In genomic region chr19:27795369-27795768, GRCh38 we compare ENCODE assay signal across 13 cellular contexts.
DNase-seq lines count a peak whose midpoint lies in the region; ATAC-seq, FAIRE-seq and TF ChIP-seq lines count a peak whose summit lies in the region.
"Had no signal": no experiment of that assay in that cellular context is flagged by ENCODE, and none has a peak within 500 bp of the region (broad histone marks: within the 10 kb centered on the region; RNA-seq: fewer than 3 reads in every experiment).

No MANE protein-coding gene starts in this region.

- no peak for FAIRE-seq in K562 (lab: Jason Lieb, UNC)

- H3K36me3 Mint-ChIP-seq in T-helper 1 cell treated with Interleukin-12 subunit alpha and Interleukin-12 subunit beta and Interleukin-4 antibody, amounts not matched to agents 30 μg/mL and 1 μg/mL, for 36 hours (ENCODE audit: low read depth) = peaks cover 20% of the 10 kb centered on the region
- H3K36me3 Mint-ChIP-seq in neural progenitor cell = peaks cover 5% of the 10 kb centered on the region

- H3K4me2 ChIP-seq in Karpas-422 (ENCODE audit: low read depth, low read length, poor library complexity, severe bottlenecking) (peak overlapping the region; percentile 91), K562 (ENCODE audit: insufficient read depth, low read length) (peak overlapping the region; percentile 100), neural progenitor cell (no peak overlapping the region)

- DNase-seq in T-helper 1 cell (no peak), Karpas-422 (no peak), K562 (ENCODE audit: extremely low read depth in 1 of 4, low spot score in 3 of 4) (no peak), neural progenitor cell (ENCODE audit: low spot score) (no peak), NCI-H2196 (lab: John Stamatoyannopoulos, UW; ENCODE audit: unreplicated experiment) (no peak), posterior cingulate gyrus (no peak)
- DNase-seq: DMS 273 treated with DMSO at 0.1 percent for 48 hours, NCI-H2171 treated with DMSO at 0.1 percent for 48 hours, WERI-Rb-1 had no signal

- H3K36me3 ChIP-seq in Karpas-422 (ENCODE audit: insufficient read depth, low read length) = peaks cover 48% of the 10 kb centered on the region
- H3K36me3 ChIP-seq in K562 (ENCODE audit: control insufficient read depth, insufficient read depth, low read length) = peaks cover 22% of the 10 kb centered on the region
- H3K36me3 ChIP-seq in neural progenitor cell = no peaks in the 10 kb centered on the region

- peak overlapping the region; percentile 28 for H3K4me3 Mint-ChIP-seq in T-helper 1 cell treated with Interleukin-12 subunit alpha and Interleukin-12 subunit beta and Interleukin-4 antibody, amounts not matched to agents 30 μg/mL and 1 μg/mL, for 36 hours
- H3K4me3 Mint-ChIP-seq in neural progenitor cell = peak overlapping the region; percentile 69

- peaks cover 17% of the 10 kb centered on the region for H3K4me1 ChIP-seq in Karpas-422 (ENCODE audit: low read length)
- peaks cover 8 to 14% of the 10 kb centered on the region in 2 experiments; a peak in 3 of 5 replicates for H3K4me1 ChIP-seq in K562 (replicated peaks in 1 of 2; ENCODE audit: control insufficient read depth in 2 of 2, insufficient read depth in 2 of 2, low read length in 2 of 2)
- no peaks in the 10 kb centered on the region for H3K4me1 ChIP-seq in neural progenitor cell

- no peak for TF ChIP-seq POLR2A in K562 (conservative IDR thresholded peaks at IDR 0.05)

- BruUV-seq in K562 (replicated peaks; lab: Mats Ljungman, UMichigan) = no TSS peak

- H3K9me2 ChIP-seq in Karpas-422 (replicated peaks; ENCODE audit: insufficient read depth, low read length) = no peaks in the 10 kb centered on the region

- in situ Hi-C loops in K562 (cut with MboI) = no loop called here

- no peak for TF ChIP-seq CTCF in K562 (IDR thresholded peaks at IDR 0.05 in 2 of 3, conservative IDR thresholded peaks at IDR 0.05 in 1 of 3; ENCODE audit: insufficient read depth in 2 of 3, low read depth in 1 of 3, low read length in 3 of 3)
- TF ChIP-seq CTCF in neural progenitor cell (IDR thresholded peaks at IDR 0.05) = no peak

- no peak for ATAC-seq in K562
- ATAC-seq in HG03135 (IDR thresholded peaks at IDR 0.05; ENCODE audit: unreplicated experiment) = no peak

- H3K79me2 ChIP-seq in Karpas-422 (ENCODE audit: low read length) = peaks cover 78% of the 10 kb centered on the region
- peaks cover 79% of the 10 kb centered on the region for H3K79me2 ChIP-seq in K562 (ENCODE audit: control insufficient read depth, insufficient read depth, low read length)
- H3K79me2 ChIP-seq in neural progenitor cell (ENCODE audit: low read depth) = peaks cover 56% of the 10 kb centered on the region

- H3K27me3 ChIP-seq in Karpas-422 (ENCODE audit: low read length) = no peaks in the 10 kb centered on the region
- H3K27me3 ChIP-seq in K562 (ENCODE audit: control insufficient read depth in 2 of 2, insufficient read depth in 2 of 2, low read length in 2 of 2) = no peaks in the 10 kb centered on the region
- no peaks in the 10 kb centered on the region for H3K27me3 ChIP-seq in neural progenitor cell
- H3K27me3 ChIP-seq: esophagus muscularis mucosa, tibial nerve had no signal

- H3K9me3 Mint-ChIP-seq in T-helper 1 cell treated with Interleukin-12 subunit alpha and Interleukin-12 subunit beta and Interleukin-4 antibody, amounts not matched to agents 30 μg/mL and 1 μg/mL, for 36 hours = no peaks in the 10 kb centered on the region
- peaks cover 2% of the 10 kb centered on the region for H3K9me3 Mint-ChIP-seq in neural progenitor cell

- no peak for TF ChIP-seq EP300 in K562 (IDR thresholded peaks at IDR 0.05; ENCODE audit: low read length)

- H3K27ac Mint-ChIP-seq in T-helper 1 cell treated with Interleukin-12 subunit alpha and Interleukin-12 subunit beta and Interleukin-4 antibody, amounts not matched to agents 30 μg/mL and 1 μg/mL, for 36 hours = peak overlapping the region; percentile 45
- no peak overlapping the region for H3K27ac Mint-ChIP-seq in neural progenitor cell

- CTCF ChIA-PET in K562 (lab: Yijun Ruan, JAX; ENCODE audit: low intra/inter-chr PET ratio) = interaction anchor here (0.5 kb wide), 1 partner anchor 1273 kb away, joined by 4 read pairs; no protein-coding TSS in a partner anchor

- H3F3A ChIP-seq in neural progenitor cell (ENCODE audit: low read depth) = peaks cover 9% of the 10 kb centered on the region

- H3K4me1 Mint-ChIP-seq in T-helper 1 cell treated with Interleukin-12 subunit alpha and Interleukin-12 subunit beta and Interleukin-4 antibody, amounts not matched to agents 30 μg/mL and 1 μg/mL, for 36 hours (ENCODE audit: low read depth) = peaks cover 18% of the 10 kb centered on the region
- H3K4me1 Mint-ChIP-seq in neural progenitor cell = peaks cover 8% of the 10 kb centered on the region

- peak overlapping the region; percentile 90; the same call in 1 of the 2 replicates for H3K9ac ChIP-seq in Karpas-422 (ENCODE audit: low read length)
- peak overlapping the region; percentile 26 to 87; a peak in 2 of 4 replicates for H3K9ac ChIP-seq in K562 (ENCODE audit: insufficient read depth in 1 of 2, low read depth in 2 of 2, low read length in 2 of 2)
- H3K9ac ChIP-seq in neural progenitor cell = no peak overlapping the region

- POLR2A ChIA-PET in K562 (lab: Yijun Ruan, JAX) = no interaction called here

- H3K9me3 ChIP-seq in Karpas-422 (ENCODE audit: low read length) = peaks cover 6% of the 10 kb centered on the region; the same call in 1 of the 2 replicates
- no peaks in the 10 kb centered on the region for H3K9me3 ChIP-seq in K562 (replicated peaks; ENCODE audit: control insufficient read depth, insufficient read depth, low read depth, low read length)
- H3K9me3 ChIP-seq in neural progenitor cell (ENCODE audit: low read depth) = no peaks in the 10 kb centered on the region
- H3K9me3 ChIP-seq: esophagus muscularis mucosa, tibial nerve had no signal

- no peaks in the 10 kb centered on the region for H3K9me1 ChIP-seq in K562 (ENCODE audit: control insufficient read depth, insufficient read depth, low read length)

- H2AFZ ChIP-seq in Karpas-422 (ENCODE audit: low read length) = no peak overlapping the region
- no peak overlapping the region for H2AFZ ChIP-seq in K562 (ENCODE audit: low read depth, low read length)
- H2AFZ ChIP-seq in neural progenitor cell (replicated peaks) = no peak overlapping the region

- H4K20me1 ChIP-seq in Karpas-422 (ENCODE audit: insufficient read depth, low read depth, low read length) (peaks cover 3% of the 10 kb centered on the region; the same call in 1 of the 2 replicates), K562 (replicated peaks; ENCODE audit: control insufficient read depth, insufficient read depth, low read length) (peaks cover 10% of the 10 kb centered on the region), neural progenitor cell (ENCODE audit: low read depth) (peaks cover 12% of the 10 kb centered on the region)

- no peaks in the 10 kb centered on the region for H3K27me3 Mint-ChIP-seq in T-helper 1 cell treated with Interleukin-12 subunit alpha and Interleukin-12 subunit beta and Interleukin-4 antibody, amounts not matched to agents 30 μg/mL and 1 μg/mL, for 36 hours (ENCODE audit: low read depth)
- no peaks in the 10 kb centered on the region for H3K27me3 Mint-ChIP-seq in neural progenitor cell (ENCODE audit: insufficient read depth, low read depth)

- intact Hi-C loops in K562 (cut with micrococcal nuclease) (no loop called here), posterior cingulate gyrus (cut with DNase I) (no loop called here)

- WGBS in K562 (ENCODE audit: insufficient coverage, low coverage, missing lambda C conversion rate) = 88% methylated on average over 1 of the region's 2 CpGs

- no peak for TF ChIP-seq RAD21 in K562 (CRISPR knock-in tag; conservative IDR thresholded peaks at IDR 0.05 in 1 of 2, IDR thresholded peaks at IDR 0.05 in 1 of 2)

- H3K4me3 ChIP-seq in Karpas-422 (ENCODE audit: low read length) (peak overlapping the region; percentile 82), K562 (peak overlapping the region; percentile 78; the same call in 1 of the 2 replicates), neural progenitor cell (no peak overlapping the region)

- H3K27ac ChIP-seq in Karpas-422 (ENCODE audit: low read length) (no peak overlapping the region), K562 (ENCODE audit: extremely low read depth, low read depth, low read length) (no peak overlapping the region), neural progenitor cell (no peak overlapping the region)

TF ChIP-seq in K562, 482 proteins besides CTCF, POLR2A, EP300 and RAD21 (continues in another document):
- TF ChIP-seq JUND (IDR thresholded peaks at IDR 0.05; ENCODE audit: borderline replicate concordance, low read depth, low read length) (no peak), JUND (tag; IDR thresholded peaks at IDR 0.05; ENCODE audit: borderline replicate concordance, low read depth, low read length) (no peak), WHSC1 (IDR thresholded peaks at IDR 0.05; ENCODE audit: low read length) (no peak), ID3 (CRISPR knock-in tag; IDR thresholded peaks at IDR 0.05) (no peak), ID3 (tag; IDR thresholded peaks at IDR 0.05) (no peak), MAFF (IDR thresholded peaks at IDR 0.05; ENCODE audit: low read length) (no peak), ZNF395 (CRISPR knock-in tag; IDR thresholded peaks at IDR 0.05) (no peak), CBFB (CRISPR knock-in tag; IDR thresholded peaks at IDR 0.05) (no peak)
